ENCODE assay signal across 12 cellular contexts in the genomic region with DNA sequence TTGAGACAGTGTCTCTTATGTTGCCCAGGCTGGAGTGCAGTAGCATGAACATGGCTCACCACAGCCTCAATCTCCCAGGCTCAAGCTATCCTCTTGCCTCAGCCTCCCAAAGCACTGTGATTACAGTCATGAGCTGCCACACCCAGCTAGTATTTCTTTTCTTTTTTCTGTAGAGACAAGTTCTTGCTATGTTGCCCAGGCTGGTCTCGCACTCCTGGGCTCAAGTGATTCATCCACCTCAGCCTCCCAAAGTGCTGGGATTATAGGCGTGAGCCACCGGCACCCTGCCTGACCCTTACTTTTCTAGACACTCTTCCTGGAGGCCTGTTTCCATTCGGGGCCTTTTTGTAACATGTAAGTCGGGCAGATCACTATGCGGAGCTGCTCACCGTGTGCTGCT. TPM values are rescaled to one million over a fixed set of nuclear protein-coding genes. Genes with fewer than 3 reads are reported as not detected.
DNase-seq lines count a peak whose midpoint lies in the region; ATAC-seq and TF ChIP-seq lines count a peak whose summit lies in the region.
"Had no signal": no experiment of that assay in that cellular context is flagged by ENCODE, and none has a peak within 500 bp of the region (broad histone marks: within the 10 kb centered on the region; RNA-seq: fewer than 3 reads in every experiment).

No MANE protein-coding gene starts in this region.

- no peak overlapping the region for H3K4ac ChIP-seq in neuronal stem cell (ENCODE audit: low read length)

- peak overlapping the region in 11 of 12 donors; percentile 79 to 96 (median 89) for H3K27ac ChIP-seq in heart left ventricle
- no peak overlapping the region for H3K27ac ChIP-seq in right cardiac atrium (ENCODE audit: low read length)
- peak overlapping the region; percentile 94 to 96 for H3K27ac ChIP-seq in esophagus (ENCODE audit: low read depth in 2 of 2, low read length in 1 of 2)
- no peak overlapping the region for H3K27ac ChIP-seq in neuronal stem cell (replicated peaks; ENCODE audit: low read length)
- peak overlapping the region; percentile 78 for H3K27ac ChIP-seq in vagina
- H3K27ac ChIP-seq: SK-N-MC had no signal

- no peak overlapping the region for H3K18ac ChIP-seq in neuronal stem cell (ENCODE audit: low read length)

- no peak overlapping the region for H3K23ac ChIP-seq in neuronal stem cell (ENCODE audit: low read depth, low read length, poor library complexity)

- H3K36me3 ChIP-seq in heart left ventricle (no peaks in the 10 kb centered on the region), esophagus (ENCODE audit: control insufficient read depth in 2 of 2, insufficient read depth in 2 of 2, low read length in 1 of 2) (no peaks in the 10 kb centered on the region), neuronal stem cell (replicated peaks in 1 of 2; ENCODE audit: control insufficient read depth in 2 of 2, insufficient read depth in 2 of 2, low read length in 2 of 2) (no peaks in the 10 kb centered on the region), vagina (no peaks in the 10 kb centered on the region)

- H2BK15ac ChIP-seq in neuronal stem cell (ENCODE audit: low read length): peak overlapping the region; percentile 79

- WGBS in heart left ventricle, 4 donors: 91 to 94% (median 93%) methylated on average over 7 of the region's 7 CpGs
- WGBS in right cardiac atrium: 91% methylated on average over 7 of the region's 7 CpGs
- 70 to 81% methylated on average over 7 of the region's 7 CpGs for WGBS in esophagus, 2 donors
- no CpG with 5 or more reads among the region's 7 CpGs for WGBS in neuronal stem cell (ENCODE audit: extremely low coverage in 2 of 2, insufficient read length in 2 of 2, insufficient replicate concordance in 1 of 2), 2 donors

- H3K4me2 ChIP-seq in neuronal stem cell (ENCODE audit: insufficient read depth, low read length, poor library complexity, severe bottlenecking): no peak overlapping the region

- no peak overlapping the region for H2BK12ac ChIP-seq in neuronal stem cell (ENCODE audit: low read length)

- H3K27me3 ChIP-seq in heart left ventricle (no peaks in the 10 kb centered on the region), right cardiac atrium (ENCODE audit: control insufficient read depth, insufficient read depth) (no peaks in the 10 kb centered on the region), esophagus (ENCODE audit: control insufficient read depth in 1 of 2, insufficient read depth in 2 of 2, low read length in 2 of 2) (no peaks in the 10 kb centered on the region), neuronal stem cell (ENCODE audit: control insufficient read depth in 3 of 3, insufficient read depth in 3 of 3, low read depth in 1 of 3, low read length in 3 of 3) (peaks cover 0 to 22% (median 3%) of the 10 kb centered on the region in 3 experiments), vagina (no peaks in the 10 kb centered on the region)

- no peak overlapping the region for H2BK120ac ChIP-seq in neuronal stem cell (ENCODE audit: low read depth, low read length)

- no peak overlapping the region for H3K14ac ChIP-seq in neuronal stem cell (ENCODE audit: low read length)

- ATAC-seq in heart left ventricle (no peak), right cardiac atrium (no peak), GM18873 (IDR thresholded peaks at IDR 0.05; ENCODE audit: low FRiP score, unreplicated experiment) (no peak), HG02970 (IDR thresholded peaks at IDR 0.05; ENCODE audit: low FRiP score, unreplicated experiment) (no peak)
- ATAC-seq: activated T-helper 17 cell treated with anti-CD3 and anti-CD28 coated beads, Interleukin-2, amount 50 U/mL, for 72 hours had no signal

- H2AK5ac ChIP-seq in neuronal stem cell (ENCODE audit: low read depth, low read length): no peak overlapping the region

- H4K91ac ChIP-seq in neuronal stem cell (ENCODE audit: low read depth, low read length, poor library complexity): no peak overlapping the region

- H4K8ac ChIP-seq in neuronal stem cell (ENCODE audit: low read depth, low read length): no peak overlapping the region

- no peak overlapping the region for H2BK5ac ChIP-seq in neuronal stem cell (ENCODE audit: low read length)

- H3K9ac ChIP-seq in neuronal stem cell (ENCODE audit: low read depth, low read length, poor library complexity): no peak overlapping the region

- intact Hi-C loops in heart left ventricle (cut with DNase I) (loop anchor here in 4 of 10 donors (5.0 to 10.0 kb wide), 3 partner anchors 50 to 95 kb away; a partner anchor contains a TSS), right cardiac atrium (cut with DNase I) (no loop called here), vagina (cut with DNase I) (no loop called here)

- H3K4me3 ChIP-seq in heart left ventricle (no peak overlapping the region), right cardiac atrium (ENCODE audit: low read length) (no peak overlapping the region), esophagus (ENCODE audit: low read depth in 1 of 2, low read length in 2 of 2) (no peak overlapping the region), neuronal stem cell (ENCODE audit: low read length in 2 of 2) (no peak overlapping the region), vagina (no peak overlapping the region)

- H3K4me1 ChIP-seq in heart left ventricle: peaks cover 2 to 55% (median 28%) of the 10 kb centered on the region in 12 donors
- H3K4me1 ChIP-seq in right cardiac atrium (ENCODE audit: control insufficient read depth, insufficient read depth, low read length): peaks cover 8% of the 10 kb centered on the region
- peaks cover 0 to 2% of the 10 kb centered on the region in 2 donors for H3K4me1 ChIP-seq in esophagus (ENCODE audit: control insufficient read depth in 2 of 2, insufficient read depth in 2 of 2, low read length in 1 of 2)
- peaks cover 3 to 15% of the 10 kb centered on the region in 2 donors for H3K4me1 ChIP-seq in neuronal stem cell (ENCODE audit: control insufficient read depth in 2 of 2, insufficient read depth in 1 of 2, low read depth in 1 of 2, low read length in 2 of 2)
- H3K4me1 ChIP-seq in vagina: peaks cover 29% of the 10 kb centered on the region

- TF ChIP-seq CTCF in heart left ventricle (IDR thresholded peaks at IDR 0.05): no peak
- TF ChIP-seq CTCF in vagina (IDR thresholded peaks at IDR 0.05): no peak

- no peaks in the 10 kb centered on the region for H3K79me1 ChIP-seq in neuronal stem cell (ENCODE audit: low read depth, low read length)

- H2AFZ ChIP-seq in neuronal stem cell (ENCODE audit: low read length): no peak overlapping the region

- TF ChIP-seq POLR2A in heart left ventricle (IDR thresholded peaks at IDR 0.05): no peak
- no peak for TF ChIP-seq POLR2A in vagina (IDR thresholded peaks at IDR 0.05)

- no peak for DNase-seq in heart left ventricle
- DNase-seq in right cardiac atrium: no peak
- DNase-seq in neuronal stem cell (ENCODE audit: low spot score): no peak
- DNase-seq in vagina (ENCODE audit: extremely low spot score in 2 of 2): no peak
- no peak for DNase-seq in NCI-H2227 treated with DMSO at 0.1 percent for 48 hours (lab: John Stamatoyannopoulos, UW)
- DNase-seq: activated CD4-positive, alpha-beta T cell treated with anti-CD3 and anti-CD28 coated beads for 4 hours; left ventricle myocardium superior had no signal

- no peaks in the 10 kb centered on the region for H3K9me3 ChIP-seq in heart left ventricle
- H3K9me3 ChIP-seq in right cardiac atrium (ENCODE audit: control insufficient read depth, low read length): no peaks in the 10 kb centered on the region
- H3K9me3 ChIP-seq in esophagus (ENCODE audit: control insufficient read depth in 2 of 2, insufficient read depth in 1 of 2, low read depth in 1 of 2, low read length in 1 of 2): no peaks in the 10 kb centered on the region
- H3K9me3 ChIP-seq in neuronal stem cell (replicated peaks in 1 of 2; ENCODE audit: control insufficient read depth in 2 of 2, insufficient read depth in 1 of 2, low read depth in 1 of 2, low read length in 2 of 2): peaks cover 0 to 3% of the 10 kb centered on the region in 2 donors
- no peaks in the 10 kb centered on the region for H3K9me3 ChIP-seq in vagina

RNA-seq across cellular contexts. Expression of a gene that starts 30.1 kb away (rescaled TPM):
- total RNA-seq in heart left ventricle: 100 to 1,000 TPM; 151 to 187 (median 171) TPM
- 100 to 1,000 TPM; 147 to 211 TPM for polyA plus RNA-seq in heart left ventricle
- 100 to 1,000 TPM; 193 to 245 (median 219) TPM for total RNA-seq in right cardiac atrium
- 259 TPM for polyA plus RNA-seq in right cardiac atrium
- 100 to 1,000 TPM; 129 to 158 TPM for polyA plus RNA-seq in esophagus
- polyA plus RNA-seq in neuronal stem cell (2013, experiment 1 of 2): 466 TPM
- 474 TPM for polyA plus RNA-seq in neuronal stem cell (2013, experiment 2 of 2)
- total RNA-seq in vagina: 120 TPM

Comparison
In these comparisons a context has a peak if more than half of its experiments do, and no peak if none do; other contexts are left out.
1. H3K27ac ChIP-seq: peak in heart left ventricle (11 of 12), esophagus (2 of 2) and vagina (single experiment); none in right cardiac atrium (single experiment) and neuronal stem cell (single experiment).